In the genomic region with DNA sequence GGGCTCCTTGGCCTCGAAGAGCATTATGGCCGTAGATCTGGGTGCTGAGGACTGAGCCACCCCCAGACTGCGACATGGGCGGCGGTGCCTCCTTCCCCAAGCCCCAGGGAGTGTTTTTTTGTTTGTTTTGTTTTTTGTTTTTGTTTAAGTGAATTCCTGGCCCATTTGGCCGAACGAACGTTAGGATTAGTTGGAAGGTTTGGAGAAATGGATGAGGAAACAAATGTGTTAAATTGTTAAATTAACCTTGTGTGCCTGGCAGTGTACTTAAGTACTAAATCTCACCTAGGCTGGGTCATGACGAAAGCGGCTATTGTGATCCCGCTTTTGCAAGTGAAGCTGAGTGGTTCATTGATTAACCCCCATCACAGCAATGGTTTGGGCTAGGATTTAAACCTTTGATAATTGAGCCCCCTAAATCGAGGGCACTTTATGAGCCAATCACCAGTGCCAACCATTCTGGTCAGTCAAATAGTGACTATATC, we compare ENCODE assay signal across 8 cellular contexts. TPM values are rescaled to one million over a fixed set of nuclear protein-coding genes. Genes with fewer than 3 reads are reported as not detected.
DNase-seq lines count a peak whose midpoint lies in the region; ATAC-seq and TF ChIP-seq lines count a peak whose summit lies in the region.

No MANE protein-coding gene starts in this region.

- peak overlapping the region; percentile 71 for H3K27ac ChIP-seq in CD4-positive, alpha-beta memory T cell (ENCODE audit: low read depth, low read length)
- peak overlapping the region; percentile 87 for H3K27ac ChIP-seq in colonic mucosa

- peaks cover 21% of the 10 kb centered on the region for H3K4me1 ChIP-seq in CD4-positive, alpha-beta memory T cell (ENCODE audit: insufficient read depth, low read length)
- peaks cover 2% of the 10 kb centered on the region for H3K4me1 ChIP-seq in colonic mucosa

- H3K9ac ChIP-seq in colonic mucosa (ENCODE audit: low read depth in 2 of 2, low read length in 2 of 2), result peak overlapping the region; percentile 77 to 86

- H3K27me3 ChIP-seq in CD4-positive, alpha-beta memory T cell (ENCODE audit: insufficient read depth, low read length), result no peaks in the 10 kb centered on the region
- no peaks in the 10 kb centered on the region for H3K27me3 ChIP-seq in colonic mucosa

- no peak for ATAC-seq in GM19324 (IDR thresholded peaks at IDR 0.05; ENCODE audit: low FRiP score, unreplicated experiment)

- no peaks in the 10 kb centered on the region for H3K9me3 ChIP-seq in CD4-positive, alpha-beta memory T cell (ENCODE audit: control insufficient read depth in 1 of 2, low read length in 2 of 2)
- no peaks in the 10 kb centered on the region for H3K9me3 ChIP-seq in colonic mucosa

- POLR2A ChIA-PET in CD4-positive, alpha-beta memory T cell (lab: Charles Lee; ENCODE audit: partially characterized antibody), result interaction anchor here (1.3 to 2.9 kb wide), 5 partner anchors 8 to 250 kb away, joined by 6 to 52 read pairs (median 14); a partner anchor contains a TSS

- H3K4me1 Mint-ChIP-seq in CD4-positive, alpha-beta memory T cell, result peaks cover 11 to 26% (median 17%) of the 10 kb centered on the region in 4 donors
- peaks cover 12% of the 10 kb centered on the region for H3K4me1 Mint-ChIP-seq in nephron

- peaks cover 0 to 4% of the 10 kb centered on the region in 2 donors for H3K36me3 Mint-ChIP-seq in CD4-positive, alpha-beta memory T cell
- H3K36me3 Mint-ChIP-seq in nephron (ENCODE audit: low read depth), result peaks cover 4% of the 10 kb centered on the region

- H3K36me3 ChIP-seq in CD4-positive, alpha-beta memory T cell (ENCODE audit: insufficient read depth, low read length), result no peaks in the 10 kb centered on the region
- no peaks in the 10 kb centered on the region for H3K36me3 ChIP-seq in colonic mucosa

- H3K27ac Mint-ChIP-seq in CD4-positive, alpha-beta memory T cell, result peak overlapping the region; percentile 64 to 97 (median 91)
- H3K27ac Mint-ChIP-seq in nephron, result peak overlapping the region; percentile 63 to 96 (median 73)

- H3K27me3 Mint-ChIP-seq in CD4-positive, alpha-beta memory T cell, result no peaks in the 10 kb centered on the region
- H3K27me3 Mint-ChIP-seq in nephron (ENCODE audit: low read depth), result peaks cover 3% of the 10 kb centered on the region

- CTCF ChIA-PET in CD4-positive, alpha-beta memory T cell (lab: Charles Lee; ENCODE audit: partially characterized antibody), result no interaction called here

- H3K4me3 Mint-ChIP-seq in CD4-positive, alpha-beta memory T cell, result peak overlapping the region; percentile 94 to 98 (median 98)
- peak overlapping the region; percentile 91 to 93 (median 92) for H3K4me3 Mint-ChIP-seq in nephron

- intact Hi-C loops in CD4-positive, alpha-beta memory T cell (cut with micrococcal nuclease), result loop anchor here (2.0 kb wide), 1 partner anchor 36 kb away; a partner anchor contains a TSS
- intact Hi-C loops in colonic mucosa (cut with DNase I), result no loop called here

- H3K4me3 ChIP-seq in CD4-positive, alpha-beta memory T cell (ENCODE audit: low read length in 2 of 2), result peak overlapping the region; percentile 83 to 98
- H3K4me3 ChIP-seq in Jurkat, Clone E6-1 (ENCODE audit: low read length), result peak overlapping the region; percentile 72
- peak overlapping the region; percentile 62 for H3K4me3 ChIP-seq in colonic mucosa

- H3K9me3 Mint-ChIP-seq in CD4-positive, alpha-beta memory T cell, result no peaks in the 10 kb centered on the region
- no peaks in the 10 kb centered on the region for H3K9me3 Mint-ChIP-seq in nephron

- no peak for TF ChIP-seq CTCF in colonic mucosa (IDR thresholded peaks at IDR 0.05)
- TF ChIP-seq CTCF in nephron (IDR thresholded peaks at IDR 0.05; ENCODE audit: unreplicated experiment in 3 of 3), result no peak
- no peak for TF ChIP-seq CTCF in GM20000 (IDR thresholded peaks at IDR 0.05; ENCODE audit: extremely low read depth, missing control alignments)

- in situ Hi-C loops in G401 (cut with HindIII; ENCODE audit: low sequenced_read_pairs), result no loop called here

- DNase-seq in CD4-positive, alpha-beta memory T cell, result no peak
- no peak for DNase-seq in Jurkat, Clone E6-1 (ENCODE audit: low read depth, low spot score)
- DNase-seq in colonic mucosa (no peak), GM20000 (ENCODE audit: low spot score) (no peak), G401 (ENCODE audit: low spot score) (no peak)
- no peak for DNase-seq in stimulated activated CD4-positive, alpha-beta T cell treated with anti-CD3 and anti-CD28 coated beads, Interleukin-12 subunit alpha, Interleukin-12 subunit beta, amount 100 ng/mL, for 4 hours

RNA-seq across cellular contexts. Expression of a gene that starts 22.9 kb away (rescaled TPM):
- 100 to 1,000 TPM; 539 to 562 TPM for total RNA-seq in CD4-positive, alpha-beta memory T cell
- polyA plus RNA-seq in CD4-positive, alpha-beta memory T cell, result 1,000 to 10,000 TPM in 1 of 2 donors, 100 to 1,000 TPM in 1; 898 to 1,109 TPM
- 781 TPM for polyA plus RNA-seq in Jurkat, Clone E6-1 (2012; ENCODE audit: insufficient read depth, insufficient read length)
- 100 to 1,000 TPM; 451 to 491 TPM for total RNA-seq in colonic mucosa
- 1,038 and 1,243 TPM in 2 replicates for total RNA-seq in G401 (2014; rRNA removed; shearing (Covaris generic))

RNA-seq across cellular contexts. Expression of a gene that starts 23.5 kb away (rescaled TPM):
- total RNA-seq in CD4-positive, alpha-beta memory T cell, result 1 to 10 TPM; 6.7 to 7.3 TPM
- 1 to 10 TPM; 5.6 to 6.3 TPM for polyA plus RNA-seq in CD4-positive, alpha-beta memory T cell
- polyA plus RNA-seq in Jurkat, Clone E6-1 (2012; ENCODE audit: insufficient read depth, insufficient read length), result 22.5 TPM
- total RNA-seq in colonic mucosa, result 10 to 100 TPM in 1 of 2 donors, 1 to 10 TPM in 1; 9.6 to 16.9 TPM
- total RNA-seq in G401 (2014; rRNA removed; shearing (Covaris generic)), result 19.5 and 19.7 TPM in 2 replicates

RNA-seq across cellular contexts. Expression of a gene that starts 35.8 kb away (rescaled TPM):
- 1 to 10 TPM; 4.7 to 5.2 TPM for total RNA-seq in CD4-positive, alpha-beta memory T cell
- polyA plus RNA-seq in CD4-positive, alpha-beta memory T cell, result 1 to 10 TPM; 1.5 to 2.1 TPM
- polyA plus RNA-seq in Jurkat, Clone E6-1 (2012; ENCODE audit: insufficient read depth, insufficient read length), result 12.5 TPM
- total RNA-seq in colonic mucosa, result 1 to 10 TPM; 3.0 to 4.0 TPM
- 1.6 and 2.3 TPM in 2 replicates for total RNA-seq in G401 (2014; rRNA removed; shearing (Covaris generic))
